In the genomic region with DNA sequence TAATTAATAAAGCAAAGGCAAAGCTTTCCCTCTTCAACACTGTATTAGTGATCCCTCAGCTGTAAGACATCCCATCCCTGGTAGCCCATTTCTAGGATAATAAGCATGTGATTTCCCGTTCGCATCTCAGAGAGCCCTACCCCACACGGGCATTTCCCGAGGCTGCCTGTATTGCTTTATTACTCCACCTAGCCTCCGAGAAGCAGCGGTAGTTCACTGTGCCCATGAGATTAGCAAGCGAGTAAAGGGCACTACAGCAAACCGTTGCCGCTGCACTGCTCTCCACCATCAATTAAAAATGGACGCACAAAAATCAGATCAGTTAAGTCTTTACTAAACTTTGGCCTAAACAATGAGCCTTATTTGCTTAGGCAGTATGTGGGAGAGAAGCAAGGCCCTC, we compare ENCODE assay signal across 17 cellular contexts.
A peak's percentile ranks its signal among the peaks of the same experiment; 100 is the strongest.
DNase-seq lines count a peak whose midpoint lies in the region; ATAC-seq, FAIRE-seq and TF ChIP-seq lines count a peak whose summit lies in the region.
"Had no signal": no experiment of that assay in that cellular context is flagged by ENCODE, and none has a peak within 500 bp of the region (broad histone marks: within the 10 kb centered on the region; RNA-seq: fewer than 3 reads in every experiment).

No MANE protein-coding gene starts in this region.

- no peaks in the 10 kb centered on the region for H3K79me2 ChIP-seq in H1 (ENCODE audit: control insufficient read depth in 1 of 2, insufficient read depth in 2 of 2, low read length in 2 of 2)

- TF ChIP-seq CTCF in H1 (IDR thresholded peaks at IDR 0.05; ENCODE audit: control extremely low read depth in 1 of 3, insufficient read depth in 1 of 3, low read depth in 1 of 3, low read length in 3 of 3), result no peak
- no peak for TF ChIP-seq CTCF in mucosa of descending colon (IDR thresholded peaks at IDR 0.05)
- TF ChIP-seq CTCF in foreskin fibroblast (IDR thresholded peaks at IDR 0.05; ENCODE audit: low read depth, low read length), result no peak

- H4K5ac ChIP-seq in H1 (ENCODE audit: insufficient read length, low read depth, low read length), result peak overlapping the region; percentile 61

- TF ChIP-seq POLR2A in H1 (IDR thresholded peaks at IDR 0.05; ENCODE audit: control extremely low read depth in 1 of 2, low read depth in 2 of 2, low read length in 2 of 2) (no peak), H54 (IDR thresholded peaks at IDR 0.05; ENCODE audit: low read depth, low read length) (no peak)

- no peak overlapping the region for H4K8ac ChIP-seq in H1 (ENCODE audit: extremely low read depth, insufficient read depth, low read length)

- H3K9ac ChIP-seq in H1 (replicated peaks in 1 of 4; ENCODE audit: extremely low read depth in 1 of 4, low read depth in 3 of 4, low read length in 3 of 4), result no peak overlapping the region

- H3K14ac ChIP-seq in H1 (ENCODE audit: insufficient read length), result no peak overlapping the region

- peak; percentile 80 for ATAC-seq in mucosa of descending colon
- no peak for ATAC-seq in GM21528 (IDR thresholded peaks at IDR 0.05; ENCODE audit: low FRiP score, unreplicated experiment)
- ATAC-seq in HG03135 (IDR thresholded peaks at IDR 0.05; ENCODE audit: unreplicated experiment), result no peak

- H4K20me1 ChIP-seq in H1 (replicated peaks in 1 of 2; ENCODE audit: control insufficient read depth in 1 of 2, insufficient read depth in 2 of 2, low read length in 2 of 2), result no peaks in the 10 kb centered on the region

- TF ChIP-seq RAD21 in H1 (IDR thresholded peaks at IDR 0.05 in 1 of 2, conservative IDR thresholded peaks at IDR 0.05 in 1 of 2; ENCODE audit: low read depth in 2 of 2, low read length in 2 of 2), result no peak

- H2BK12ac ChIP-seq in H1 (ENCODE audit: low read depth, low read length), result peak overlapping the region; percentile 95

- 30% methylated on average over 10 of the region's 10 CpGs; no CpG with 5 or more reads in 1 of the 2 experiments for WGBS in H1 (ENCODE audit: extremely low coverage in 1 of 2, insufficient coverage in 1 of 2, insufficient read length in 1 of 2, insufficient replicate concordance in 2 of 2, low coverage in 1 of 2, low lambda C conversion rate in 2 of 2, missing lambda C conversion rate in 1 of 2), 2 experiments

- no peaks in the 10 kb centered on the region for H3K27me3 ChIP-seq in H1 (replicated peaks in 1 of 4; ENCODE audit: control insufficient read depth in 3 of 4, extremely low read depth in 1 of 4, insufficient read depth in 3 of 4, low read length in 3 of 4)
- H3K27me3 ChIP-seq: BE2C had no signal

- H3K23me2 ChIP-seq in H1 (ENCODE audit: low read depth, low read length), result no peaks in the 10 kb centered on the region

- no peak overlapping the region for H2AFZ ChIP-seq in H1 (ENCODE audit: low read length)

- no peak for TF ChIP-seq EP300 in H1 (IDR thresholded peaks at IDR 0.05; ENCODE audit: borderline replicate concordance in 1 of 2, low read depth in 2 of 2, low read length in 2 of 2)

- H2BK15ac ChIP-seq in H1 (ENCODE audit: low read length), result no peak overlapping the region

- peak overlapping the region; percentile 56; the same call in 1 of the 2 replicates for H2BK20ac ChIP-seq in H1 (ENCODE audit: low read length)

- H3K4me1 ChIP-seq in H1 (replicated peaks in 1 of 4; ENCODE audit: control insufficient read depth in 3 of 4, insufficient read depth in 4 of 4, low read length in 3 of 4) (peaks cover 3 to 16% (median 10%) of the 10 kb centered on the region in 4 experiments; a peak in 6 of 7 replicates), mucosa of descending colon (ENCODE audit: low read depth) (peaks cover 6% of the 10 kb centered on the region)
- H3K4me1 ChIP-seq: BE2C had no signal

- H3K23ac ChIP-seq in H1 (ENCODE audit: insufficient read length), result no peak overlapping the region

- intact Hi-C loops in mucosa of descending colon (cut with DNase I, micrococcal nuclease), result no loop called here

- H3K4me3 ChIP-seq in H1 (ENCODE audit: extremely low read depth in 1 of 4, insufficient read depth in 2 of 4, low read depth in 3 of 4, low read length in 4 of 4) (peak overlapping the region in 2 of 4 experiments; percentile 11 to 35; a peak in 1 of 8 replicates), mucosa of descending colon (no peak overlapping the region), foreskin fibroblast (ENCODE audit: low read depth in 1 of 2, low read length in 2 of 2) (no peak overlapping the region)

- CTCF ChIA-PET in H1 (lab: Charles Lee; ENCODE audit: partially characterized antibody), result interaction anchor here (0.6 to 4.8 kb wide), 2 partner anchors 9 to 1031 kb away, joined by 3 to 36 read pairs; no protein-coding TSS in a partner anchor

- peak overlapping the region; percentile 62 for H3K4ac ChIP-seq in H1 (replicated peaks; ENCODE audit: insufficient read length, low read depth, low read length)

- H2BK5ac ChIP-seq in H1 (ENCODE audit: low read depth, low read length), result peak overlapping the region; percentile 89; the same call in 1 of the 2 replicates

- peaks cover 0 to 3% (median 1%) of the 10 kb centered on the region in 4 experiments; a peak in 2 of 8 replicates for H3K36me3 ChIP-seq in H1 (ENCODE audit: control insufficient read depth in 2 of 4, insufficient read depth in 4 of 4, low read length in 3 of 4)
- no peaks in the 10 kb centered on the region for H3K36me3 ChIP-seq in mucosa of descending colon (ENCODE audit: low read depth)
- H3K36me3 ChIP-seq: BE2C had no signal

- H3K27ac ChIP-seq in H1 (ENCODE audit: low read depth, low read length), result peak overlapping the region; percentile 41; the same call in 1 of the 2 replicates

- peak overlapping the region; percentile 76; the same call in 1 of the 2 replicates for H3K18ac ChIP-seq in H1 (ENCODE audit: extremely low read depth, low read length)

- H3K9me3 ChIP-seq in H1 (ENCODE audit: insufficient read depth in 2 of 2, low read depth in 1 of 2, low read length in 1 of 2) (peaks cover 16 to 24% of the 10 kb centered on the region in 2 experiments), mucosa of descending colon (peaks cover 26% of the 10 kb centered on the region)

- no peaks in the 10 kb centered on the region for H3K79me1 ChIP-seq in H1 (ENCODE audit: low read depth, low read length)

- peak overlapping the region; percentile 94 for H4K91ac ChIP-seq in H1 (replicated peaks; ENCODE audit: insufficient read length, low read length)

- H3K56ac ChIP-seq in H1 (replicated peaks; ENCODE audit: insufficient read length, low read depth, low read length), result no peak overlapping the region

- peak; percentile 83 for FAIRE-seq in H1 (lab: Jason Lieb, UNC)
- FAIRE-seq in H54 (lab: Jason Lieb, UNC), result no peak

- 0 out of 2 replicates have a peak overlapping the region, but pooled peaks have one; percentile 3 for H2AK5ac ChIP-seq in H1 (ENCODE audit: low read depth, low read length)

- POLR2A ChIA-PET in H1 (lab: Charles Lee; ENCODE audit: partially characterized antibody), result interaction anchor here (1.2 to 1.4 kb wide), 2 partner anchors 9 to 11 kb away, joined by 3 to 6 read pairs; no protein-coding TSS in a partner anchor

- H2BK120ac ChIP-seq in H1 (replicated peaks; ENCODE audit: low read depth, low read length), result peak overlapping the region; percentile 95

- DNase-seq in NCI-H2227 (lab: John Stamatoyannopoulos, UW; ENCODE audit: unreplicated experiment), result peak; percentile 53
- no peak for DNase-seq in H1 (ENCODE audit: low read depth in 1 of 2, low spot score in 2 of 2)
- peak in 2 of 3 donors; percentile 40 to 58 for DNase-seq in mucosa of descending colon
- no peak for DNase-seq in H54 (ENCODE audit: insufficient read length, low spot score)
- no peak for DNase-seq in foreskin fibroblast
- DNase-seq: BE2C; Calu3; CD4-positive, alpha-beta memory T cell; DMS79; GOT3; HFFc6; NCI-H1105; NCI-H1694 treated with DMSO at 0.1 percent for 48 hours; NCI-H526 treated with DMSO at 0.1 percent for 48 hours; SIG-M5 had no signal

- peak overlapping the region; percentile 43 to 52 for H3K4me2 ChIP-seq in H1 (ENCODE audit: insufficient read depth in 1 of 2, low read depth in 2 of 2, low read length in 2 of 2)

TF ChIP-seq in H1, 55 proteins besides CTCF, POLR2A, EP300 and RAD21:
- no peak for TF ChIP-seq JUND (IDR thresholded peaks at IDR 0.05; ENCODE audit: low read length)
- TF ChIP-seq FOSL1 (IDR thresholded peaks at IDR 0.05; ENCODE audit: insufficient read depth, low read depth, low read length), result no peak
- TF ChIP-seq SIRT6 (IDR thresholded peaks at IDR 0.05; ENCODE audit: low read length), result no peak
- no peak for TF ChIP-seq ATF3 (IDR thresholded peaks at IDR 0.05; ENCODE audit: insufficient read depth, low read depth, low read length)
- TF ChIP-seq SP2 (IDR thresholded peaks at IDR 0.05; ENCODE audit: low read length), result no peak
- no peak for TF ChIP-seq HDAC2 (IDR thresholded peaks at IDR 0.05; ENCODE audit: borderline replicate concordance in 1 of 2, low read depth in 2 of 2, low read length in 2 of 2)
- TF ChIP-seq EZH2 (IDR thresholded peaks at IDR 0.05; ENCODE audit: low read depth, low read length, severe bottlenecking), result no peak
- TF ChIP-seq TCF12 (IDR thresholded peaks at IDR 0.05; ENCODE audit: low read depth, low read length), result no peak
- no peak for TF ChIP-seq SIN3A (conservative IDR thresholded peaks at IDR 0.05 in 1 of 2, IDR thresholded peaks at IDR 0.05 in 1 of 2; ENCODE audit: low read depth in 1 of 2, low read length in 2 of 2)
- TF ChIP-seq SP4 (IDR thresholded peaks at IDR 0.05; ENCODE audit: low read length), result no peak
- no peak for TF ChIP-seq CBX8 (IDR thresholded peaks at IDR 0.05; ENCODE audit: borderline replicate concordance, low read depth, low read length)
- TF ChIP-seq ASH2L (IDR thresholded peaks at IDR 0.05; ENCODE audit: low read length), result no peak
- no peak for TF ChIP-seq ZNF274 (IDR thresholded peaks at IDR 0.05; ENCODE audit: borderline replicate concordance, extremely low read depth, low read length)
- TF ChIP-seq RFX5 (IDR thresholded peaks at IDR 0.05; ENCODE audit: borderline replicate concordance, low read depth, low read length), result no peak
- no peak for TF ChIP-seq CBX5 (IDR thresholded peaks at IDR 0.05; ENCODE audit: low read depth, low read length)
- TF ChIP-seq, protein P1, sequence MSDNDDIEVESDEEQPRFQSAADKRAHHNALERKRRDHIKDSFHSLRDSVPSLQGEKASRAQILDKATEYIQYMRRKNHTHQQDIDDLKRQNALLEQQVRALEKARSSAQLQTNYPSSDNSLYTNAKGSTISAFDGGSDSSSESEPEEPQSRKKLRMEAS (IDR thresholded peaks at IDR 0.05), result no peak

Comparison
In these comparisons a context has a peak if more than half of its experiments do, and no peak if none do; other contexts are left out.
1. DNase-seq: peak in NCI-H2227 (single experiment) and mucosa of descending colon (2 of 3); none in H1 (0 of 2), H54 (single experiment) and foreskin fibroblast (0 of 2).